In the genomic region with DNA sequence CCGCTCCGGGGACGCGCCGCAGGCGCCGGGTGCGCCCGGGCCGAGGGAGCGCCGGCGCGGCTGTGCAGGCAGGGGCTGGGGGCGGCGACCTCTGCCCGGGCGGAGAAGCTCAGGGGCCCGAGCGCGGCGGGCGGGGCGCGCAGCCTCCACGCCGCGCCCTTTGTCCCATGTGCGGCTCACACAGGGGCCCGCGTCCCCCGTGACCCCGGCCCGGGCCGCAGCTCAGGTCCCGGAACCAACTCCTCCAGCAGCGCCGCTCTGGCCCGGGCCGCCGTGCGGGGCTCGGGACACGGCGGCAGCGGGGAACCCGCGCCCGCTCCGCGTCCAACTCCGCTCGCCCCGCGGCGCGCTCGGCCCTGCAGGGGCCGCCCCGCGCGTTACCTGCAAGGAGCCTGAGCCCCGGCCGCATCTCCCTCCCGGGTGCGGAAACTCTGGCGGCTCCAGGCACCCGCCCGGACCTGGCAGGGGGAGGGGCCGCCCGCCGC, we compare ENCODE assay signal across 8 cellular contexts. TPM values are rescaled to one million over a fixed set of nuclear protein-coding genes. Genes with fewer than 3 reads are reported as not detected.
DNase-seq lines count a peak whose midpoint lies in the region; ATAC-seq and TF ChIP-seq lines count a peak whose summit lies in the region.

A gene with protein sequence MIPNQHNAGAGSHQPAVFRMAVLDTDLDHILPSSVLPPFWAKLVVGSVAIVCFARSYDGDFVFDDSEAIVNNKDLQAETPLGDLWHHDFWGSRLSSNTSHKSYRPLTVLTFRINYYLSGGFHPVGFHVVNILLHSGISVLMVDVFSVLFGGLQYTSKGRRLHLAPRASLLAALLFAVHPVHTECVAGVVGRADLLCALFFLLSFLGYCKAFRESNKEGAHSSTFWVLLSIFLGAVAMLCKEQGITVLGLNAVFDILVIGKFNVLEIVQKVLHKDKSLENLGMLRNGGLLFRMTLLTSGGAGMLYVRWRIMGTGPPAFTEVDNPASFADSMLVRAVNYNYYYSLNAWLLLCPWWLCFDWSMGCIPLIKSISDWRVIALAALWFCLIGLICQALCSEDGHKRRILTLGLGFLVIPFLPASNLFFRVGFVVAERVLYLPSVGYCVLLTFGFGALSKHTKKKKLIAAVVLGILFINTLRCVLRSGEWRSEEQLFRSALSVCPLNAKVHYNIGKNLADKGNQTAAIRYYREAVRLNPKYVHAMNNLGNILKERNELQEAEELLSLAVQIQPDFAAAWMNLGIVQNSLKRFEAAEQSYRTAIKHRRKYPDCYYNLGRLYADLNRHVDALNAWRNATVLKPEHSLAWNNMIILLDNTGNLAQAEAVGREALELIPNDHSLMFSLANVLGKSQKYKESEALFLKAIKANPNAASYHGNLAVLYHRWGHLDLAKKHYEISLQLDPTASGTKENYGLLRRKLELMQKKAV (minus strand): TSS at position 433 of the 485 bp plus-strand sequence. CDS start 4,433 bp downstream, outside the sequence.

- H3K9me3 ChIP-seq in KOPT-K1 (ENCODE audit: insufficient read depth, low read length, poor library complexity, severe bottlenecking) = no peaks in the 10 kb centered on the region
- H3K9me3 ChIP-seq in adrenal gland (replicated peaks in 1 of 3) = no peaks in the 10 kb centered on the region

- peak within 1 kb of the TSS; percentile 92 for H3K27ac Mint-ChIP-seq in stimulated activated naive B cell treated with anti-CD40 and anti-IgM and Interleukin-4, amounts not matched to agents 10 μg/mL and 1 μg/mL and 100 μg/mL, for 72 hours

- WGBS in adrenal gland, 4 donors = 0% methylated on average over 14 to 72 of the region's 72 CpGs; no CpG with 5 or more reads in 1 of the 4 donors

- H3K4me1 Mint-ChIP-seq in stimulated activated naive B cell treated with anti-CD40 and anti-IgM and Interleukin-4, amounts not matched to agents 10 μg/mL and 1 μg/mL and 100 μg/mL, for 72 hours = peaks cover 17 to 24% of the 10 kb centered on the region in 2 donors

- ATAC-seq in GM18499 (IDR thresholded peaks at IDR 0.05; ENCODE audit: insufficient read depth, unreplicated experiment) = peak; percentile 22
- peak; percentile 41 for ATAC-seq in GM21737 (IDR thresholded peaks at IDR 0.05; ENCODE audit: unreplicated experiment)
- ATAC-seq in stimulated activated naive B cell treated with anti-CD40 and anti-IgM and Interleukin-4, amounts not matched to agents 10 μg/mL and 1 μg/mL and 100 μg/mL, for 72 hours (replicated peaks) = peak; percentile 48 to 53

- peak in 1 of 2 donors; percentile 6 for TF ChIP-seq POLR2A in adrenal gland (IDR thresholded peaks at IDR 0.05)

- TF ChIP-seq CTCF in adrenal gland (IDR thresholded peaks at IDR 0.05) = no peak
- TF ChIP-seq CTCF in kidney epithelial cell (IDR thresholded peaks at IDR 0.05; ENCODE audit: insufficient read depth, low read length, poor library complexity, severe bottlenecking) = no peak

- intact Hi-C loops in adrenal gland (cut with DNase I) = no loop called here

- DNase-seq in adrenal gland = no peak
- no peak for DNase-seq in kidney epithelial cell (ENCODE audit: low read depth)
- no peak for DNase-seq in stimulated activated naive B cell treated with anti-CD40 and anti-IgM and Interleukin-4, amounts not matched to agents 10 μg/mL and 1 μg/mL and 100 μg/mL, for 72 hours
- no peak for DNase-seq in hepatic stellate cell (ENCODE audit: low spot score)
- no peak for DNase-seq in medulla oblongata (ENCODE audit: extremely low spot score)

- peak within 1 kb of the TSS; percentile 11 to 100 (median 50) for H3K4me3 ChIP-seq in adrenal gland
- peak within 1 kb of the TSS; percentile 79 for H3K4me3 ChIP-seq in kidney epithelial cell (ENCODE audit: low read depth, low read length)

- H3K36me3 ChIP-seq in KOPT-K1 (ENCODE audit: insufficient read depth, low read length) (peaks cover 9% of the 10 kb centered on the region), adrenal gland (replicated peaks in 1 of 2) (no peaks in the 10 kb centered on the region), kidney epithelial cell (ENCODE audit: control insufficient read depth, insufficient read depth, low read length) (no peaks in the 10 kb centered on the region)

- H3K36me3 Mint-ChIP-seq in stimulated activated naive B cell treated with anti-CD40 and anti-IgM and Interleukin-4, amounts not matched to agents 10 μg/mL and 1 μg/mL and 100 μg/mL, for 72 hours = peaks cover 0 to 2% of the 10 kb centered on the region in 2 donors

- H3K9me3 Mint-ChIP-seq in stimulated activated naive B cell treated with anti-CD40 and anti-IgM and Interleukin-4, amounts not matched to agents 10 μg/mL and 1 μg/mL and 100 μg/mL, for 72 hours = no peaks in the 10 kb centered on the region

- H3K27me3 Mint-ChIP-seq in stimulated activated naive B cell treated with anti-CD40 and anti-IgM and Interleukin-4, amounts not matched to agents 10 μg/mL and 1 μg/mL and 100 μg/mL, for 72 hours = peaks cover 6 to 16% of the 10 kb centered on the region in 2 donors

- peaks cover 0 to 20% of the 10 kb centered on the region in 2 donors for H3K4me1 ChIP-seq in adrenal gland (replicated peaks in 1 of 2)

- peak within 1 kb of the TSS; percentile 76 for H3K27ac ChIP-seq in KOPT-K1 (ENCODE audit: low read depth, low read length, poor library complexity, severe bottlenecking)
- H3K27ac ChIP-seq in adrenal gland = peak within 1 kb of the TSS in 4 of 5 donors; percentile 67 to 95 (median 85)

- peak within 1 kb of the TSS; percentile 93 to 94 for H3K4me3 Mint-ChIP-seq in stimulated activated naive B cell treated with anti-CD40 and anti-IgM and Interleukin-4, amounts not matched to agents 10 μg/mL and 1 μg/mL and 100 μg/mL, for 72 hours

- H3K27me3 ChIP-seq in adrenal gland (no peaks in the 10 kb centered on the region), kidney epithelial cell (ENCODE audit: control insufficient read depth, insufficient read depth, low read length) (no peaks in the 10 kb centered on the region)

RNA-seq across cellular contexts. Expression of the gene that starts here (rescaled TPM):
- total RNA-seq in adrenal gland = 10 to 100 TPM in 5 of 8 donors, 1 to 10 TPM in 3; 6.7 to 14.7 (median 10.5) TPM
- polyA plus RNA-seq in adrenal gland = 1 to 10 TPM; 3.9 to 6.6 (median 4.7) TPM
- 26.4 and 27.1 TPM in 2 replicates for total RNA-seq in kidney epithelial cell
